In genomic region chr15:101439920-101440319, GRCh38 we compare ENCODE assay signal across 1 cellular context.
TF ChIP-seq lines count a peak whose summit lies in the region.

No MANE protein-coding gene starts in this region.

TF ChIP-seq in SK-N-SH, 30 proteins besides CTCF, POLR2A, EP300 and RAD21 (continued from another document):
- TF ChIP-seq NRF1 (IDR thresholded peaks at IDR 0.05; ENCODE audit: low read depth, low read length) (no peak), FOXJ3 (CRISPR knock-in tag; IDR thresholded peaks at IDR 0.05) (no peak), FOSL2 (IDR thresholded peaks at IDR 0.05; ENCODE audit: borderline replicate concordance, low read depth) (no peak), SMC3 (IDR thresholded peaks at IDR 0.05; ENCODE audit: low read depth, low read length) (no peak), USF2 (IDR thresholded peaks at IDR 0.05; ENCODE audit: borderline replicate concordance, low read depth, low read length) (no peak)
